ENCODE assay signal across 1 cellular context in the genomic region with DNA sequence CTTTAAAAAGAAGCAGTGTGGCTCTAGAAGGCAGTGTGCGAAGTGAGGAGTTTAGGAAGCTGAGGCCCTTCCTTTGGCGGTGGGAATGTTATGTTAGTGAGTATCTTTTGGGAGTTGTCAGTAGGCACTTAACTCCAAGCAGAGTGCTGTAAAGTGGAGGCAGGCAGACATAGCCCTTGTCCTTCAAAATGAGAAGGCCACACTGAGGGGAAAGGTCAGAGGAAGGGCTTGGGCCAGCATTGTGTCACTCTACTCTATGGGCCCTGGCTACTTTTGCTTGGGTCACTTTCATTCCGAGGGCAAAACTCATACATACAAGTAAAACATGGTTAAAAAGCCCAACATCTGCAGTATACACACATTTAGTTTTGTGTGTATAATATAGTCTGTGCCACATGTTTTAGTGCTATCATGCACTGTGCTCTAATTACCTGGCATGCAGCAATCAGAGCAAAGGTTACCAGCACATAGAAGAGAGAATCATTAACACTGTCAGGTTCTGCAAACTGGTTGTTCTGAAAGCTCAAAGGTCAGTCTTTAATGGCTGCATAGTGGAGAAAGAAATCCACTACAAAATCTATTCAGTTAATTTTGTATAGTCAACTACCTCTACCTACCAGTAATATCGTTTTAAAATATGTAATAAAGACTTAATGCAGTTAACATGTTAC.
TF ChIP-seq lines count a peak whose summit lies in the region.

No MANE protein-coding gene starts in this region.

TF ChIP-seq in HepG2, 621 proteins besides CTCF, POLR2A, EP300 and RAD21 (continued from another document):
- TF ChIP-seq, protein P1, sequence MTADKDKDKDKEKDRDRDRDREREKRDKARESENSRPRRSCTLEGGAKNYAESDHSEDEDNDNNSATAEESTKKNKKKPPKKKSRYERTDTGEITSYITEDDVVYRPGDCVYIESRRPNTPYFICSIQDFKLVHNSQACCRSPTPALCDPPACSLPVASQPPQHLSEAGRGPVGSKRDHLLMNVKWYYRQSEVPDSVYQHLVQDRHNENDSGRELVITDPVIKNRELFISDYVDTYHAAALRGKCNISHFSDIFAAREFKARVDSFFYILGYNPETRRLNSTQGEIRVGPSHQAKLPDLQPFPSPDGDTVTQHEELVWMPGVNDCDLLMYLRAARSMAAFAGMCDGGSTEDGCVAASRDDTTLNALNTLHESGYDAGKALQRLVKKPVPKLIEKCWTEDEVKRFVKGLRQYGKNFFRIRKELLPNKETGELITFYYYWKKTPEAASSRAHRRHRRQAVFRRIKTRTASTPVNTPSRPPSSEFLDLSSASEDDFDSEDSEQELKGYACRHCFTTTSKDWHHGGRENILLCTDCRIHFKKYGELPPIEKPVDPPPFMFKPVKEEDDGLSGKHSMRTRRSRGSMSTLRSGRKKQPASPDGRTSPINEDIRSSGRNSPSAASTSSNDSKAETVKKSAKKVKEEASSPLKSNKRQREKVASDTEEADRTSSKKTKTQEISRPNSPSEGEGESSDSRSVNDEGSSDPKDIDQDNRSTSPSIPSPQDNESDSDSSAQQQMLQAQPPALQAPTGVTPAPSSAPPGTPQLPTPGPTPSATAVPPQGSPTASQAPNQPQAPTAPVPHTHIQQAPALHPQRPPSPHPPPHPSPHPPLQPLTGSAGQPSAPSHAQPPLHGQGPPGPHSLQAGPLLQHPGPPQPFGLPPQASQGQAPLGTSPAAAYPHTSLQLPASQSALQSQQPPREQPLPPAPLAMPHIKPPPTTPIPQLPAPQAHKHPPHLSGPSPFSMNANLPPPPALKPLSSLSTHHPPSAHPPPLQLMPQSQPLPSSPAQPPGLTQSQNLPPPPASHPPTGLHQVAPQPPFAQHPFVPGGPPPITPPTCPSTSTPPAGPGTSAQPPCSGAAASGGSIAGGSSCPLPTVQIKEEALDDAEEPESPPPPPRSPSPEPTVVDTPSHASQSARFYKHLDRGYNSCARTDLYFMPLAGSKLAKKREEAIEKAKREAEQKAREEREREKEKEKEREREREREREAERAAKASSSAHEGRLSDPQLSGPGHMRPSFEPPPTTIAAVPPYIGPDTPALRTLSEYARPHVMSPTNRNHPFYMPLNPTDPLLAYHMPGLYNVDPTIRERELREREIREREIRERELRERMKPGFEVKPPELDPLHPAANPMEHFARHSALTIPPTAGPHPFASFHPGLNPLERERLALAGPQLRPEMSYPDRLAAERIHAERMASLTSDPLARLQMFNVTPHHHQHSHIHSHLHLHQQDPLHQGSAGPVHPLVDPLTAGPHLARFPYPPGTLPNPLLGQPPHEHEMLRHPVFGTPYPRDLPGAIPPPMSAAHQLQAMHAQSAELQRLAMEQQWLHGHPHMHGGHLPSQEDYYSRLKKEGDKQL (CRISPR knock-in tag; IDR thresholded peaks at IDR 0.05; ENCODE audit: low read depth), result no peak
- TF ChIP-seq RARA (CRISPR knock-in tag; IDR thresholded peaks at IDR 0.05), result peak; percentile 52
- TF ChIP-seq KLF16 (CRISPR knock-in tag; IDR thresholded peaks at IDR 0.05), result no peak
- no peak for TF ChIP-seq ATF7-NPFF (CRISPR knock-in tag; IDR thresholded peaks at IDR 0.05; ENCODE audit: low read depth)
- no peak for TF ChIP-seq ZNF225 (CRISPR knock-in tag; IDR thresholded peaks at IDR 0.05)
- TF ChIP-seq CHD4 (IDR thresholded peaks at IDR 0.05; ENCODE audit: borderline replicate concordance, low read length), result peak; percentile 44; the same call in 1 of the 2 replicates
- TF ChIP-seq SAP130 (CRISPR knock-in tag; IDR thresholded peaks at IDR 0.05; ENCODE audit: low read depth), result 0 out of 2 replicates have a peak, but pooled peaks have one; percentile 20
- no peak for TF ChIP-seq HMGA1 (CRISPR knock-in tag; conservative IDR thresholded peaks at IDR 0.05)
- TF ChIP-seq ZNF264 (CRISPR knock-in tag; IDR thresholded peaks at IDR 0.05), result peak; percentile 46; the same call in 1 of the 2 replicates
- TF ChIP-seq HNF4A (CRISPR knock-in tag; IDR thresholded peaks at IDR 0.05), result peak; percentile 93
- TF ChIP-seq XBP1 (CRISPR knock-in tag; IDR thresholded peaks at IDR 0.05), result no peak
- TF ChIP-seq ZNF672 (CRISPR knock-in tag; IDR thresholded peaks at IDR 0.05), result no peak
- TF ChIP-seq U2AF1 (optimal IDR thresholded peaks at IDR 0.05; ENCODE audit: low read depth, low read length), result no peak
- TF ChIP-seq, protein P2, sequence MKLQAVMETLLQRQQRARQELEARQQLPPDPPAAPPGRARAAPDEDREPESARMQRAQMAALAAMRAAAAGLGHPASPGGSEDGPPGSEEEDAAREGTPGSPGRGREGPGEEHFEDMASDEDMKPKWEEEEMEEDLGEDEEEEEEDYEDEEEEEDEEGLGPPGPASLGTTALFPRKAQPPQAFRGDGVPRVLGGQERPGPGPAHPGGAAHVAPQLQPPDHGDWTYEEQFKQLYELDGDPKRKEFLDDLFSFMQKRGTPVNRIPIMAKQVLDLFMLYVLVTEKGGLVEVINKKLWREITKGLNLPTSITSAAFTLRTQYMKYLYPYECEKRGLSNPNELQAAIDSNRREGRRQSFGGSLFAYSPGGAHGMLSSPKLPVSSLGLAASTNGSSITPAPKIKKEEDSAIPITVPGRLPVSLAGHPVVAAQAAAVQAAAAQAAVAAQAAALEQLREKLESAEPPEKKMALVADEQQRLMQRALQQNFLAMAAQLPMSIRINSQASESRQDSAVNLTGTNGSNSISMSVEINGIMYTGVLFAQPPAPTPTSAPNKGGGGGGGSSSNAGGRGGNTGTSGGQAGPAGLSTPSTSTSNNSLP (IDR thresholded peaks at IDR 0.05; ENCODE audit: low read depth, low read length), result peak; percentile 33; the same call in 1 of the 2 replicates
- peak; percentile 64; the same call in 1 of the 2 replicates for TF ChIP-seq NR2F6 (IDR thresholded peaks at IDR 0.05)
- no peak for TF ChIP-seq NR2F6 (CRISPR knock-in tag; IDR thresholded peaks at IDR 0.05)
- TF ChIP-seq ZNF30 (CRISPR knock-in tag; IDR thresholded peaks at IDR 0.05), result no peak
- 0 out of 2 replicates have a peak, but pooled peaks have one; percentile 42 for TF ChIP-seq ZNF644 (CRISPR knock-in tag; IDR thresholded peaks at IDR 0.05; ENCODE audit: low read depth)
- TF ChIP-seq, protein P3, sequence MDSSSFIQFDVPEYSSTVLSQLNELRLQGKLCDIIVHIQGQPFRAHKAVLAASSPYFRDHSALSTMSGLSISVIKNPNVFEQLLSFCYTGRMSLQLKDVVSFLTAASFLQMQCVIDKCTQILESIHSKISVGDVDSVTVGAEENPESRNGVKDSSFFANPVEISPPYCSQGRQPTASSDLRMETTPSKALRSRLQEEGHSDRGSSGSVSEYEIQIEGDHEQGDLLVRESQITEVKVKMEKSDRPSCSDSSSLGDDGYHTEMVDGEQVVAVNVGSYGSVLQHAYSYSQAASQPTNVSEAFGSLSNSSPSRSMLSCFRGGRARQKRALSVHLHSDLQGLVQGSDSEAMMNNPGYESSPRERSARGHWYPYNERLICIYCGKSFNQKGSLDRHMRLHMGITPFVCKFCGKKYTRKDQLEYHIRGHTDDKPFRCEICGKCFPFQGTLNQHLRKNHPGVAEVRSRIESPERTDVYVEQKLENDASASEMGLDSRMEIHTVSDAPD (CRISPR knock-in tag; IDR thresholded peaks at IDR 0.05), result no peak
- TF ChIP-seq, protein P4, sequence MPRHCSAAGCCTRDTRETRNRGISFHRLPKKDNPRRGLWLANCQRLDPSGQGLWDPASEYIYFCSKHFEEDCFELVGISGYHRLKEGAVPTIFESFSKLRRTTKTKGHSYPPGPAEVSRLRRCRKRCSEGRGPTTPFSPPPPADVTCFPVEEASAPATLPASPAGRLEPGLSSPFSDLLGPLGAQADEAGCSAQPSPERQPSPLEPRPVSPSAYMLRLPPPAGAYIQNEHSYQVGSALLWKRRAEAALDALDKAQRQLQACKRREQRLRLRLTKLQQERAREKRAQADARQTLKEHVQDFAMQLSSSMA (CRISPR knock-in tag; IDR thresholded peaks at IDR 0.05), result no peak
- peak; percentile 68 for TF ChIP-seq HNF4G (IDR thresholded peaks at IDR 0.05; ENCODE audit: borderline replicate concordance, low read depth, low read length)
- TF ChIP-seq HNF4G (CRISPR knock-in tag; IDR thresholded peaks at IDR 0.05; ENCODE audit: borderline replicate concordance, low read depth), result no peak
- TF ChIP-seq, protein P5, sequence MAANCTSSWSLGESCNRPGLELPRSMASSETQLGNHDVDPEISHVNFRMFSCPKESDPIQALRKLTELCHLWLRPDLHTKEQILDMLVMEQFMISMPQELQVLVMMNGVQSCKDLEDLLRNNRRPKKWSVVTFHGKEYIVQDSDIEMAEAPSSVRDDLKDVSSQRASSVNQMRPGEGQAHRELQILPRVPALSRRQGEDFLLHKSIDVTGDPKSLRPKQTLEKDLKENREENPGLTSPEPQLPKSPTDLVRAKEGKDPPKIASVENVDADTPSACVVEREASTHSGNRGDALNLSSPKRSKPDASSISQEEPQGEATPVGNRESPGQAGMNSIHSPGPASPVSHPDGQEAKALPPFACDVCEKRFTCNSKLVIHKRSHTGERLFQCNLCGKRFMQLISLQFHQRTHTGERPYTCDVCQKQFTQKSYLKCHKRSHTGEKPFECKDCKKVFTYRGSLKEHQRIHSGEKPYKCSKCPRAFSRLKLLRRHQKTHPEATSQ (CRISPR knock-in tag; IDR thresholded peaks at IDR 0.05; ENCODE audit: borderline replicate concordance), result 0 out of 2 replicates have a peak, but pooled peaks have one; percentile 43
- TF ChIP-seq NRL (CRISPR knock-in tag; IDR thresholded peaks at IDR 0.05; ENCODE audit: borderline replicate concordance), result no peak
- TF ChIP-seq ZKSCAN8 (CRISPR knock-in tag; IDR thresholded peaks at IDR 0.05; ENCODE audit: borderline replicate concordance), result no peak
- TF ChIP-seq FOSL2 (CRISPR knock-in tag; IDR thresholded peaks at IDR 0.05), result no peak
- no peak for TF ChIP-seq RFXANK (CRISPR knock-in tag; IDR thresholded peaks at IDR 0.05)
- peak; percentile 20; the same call in 1 of the 2 replicates for TF ChIP-seq ZMYM4 (CRISPR knock-in tag; IDR thresholded peaks at IDR 0.05)
